In the genomic region with DNA sequence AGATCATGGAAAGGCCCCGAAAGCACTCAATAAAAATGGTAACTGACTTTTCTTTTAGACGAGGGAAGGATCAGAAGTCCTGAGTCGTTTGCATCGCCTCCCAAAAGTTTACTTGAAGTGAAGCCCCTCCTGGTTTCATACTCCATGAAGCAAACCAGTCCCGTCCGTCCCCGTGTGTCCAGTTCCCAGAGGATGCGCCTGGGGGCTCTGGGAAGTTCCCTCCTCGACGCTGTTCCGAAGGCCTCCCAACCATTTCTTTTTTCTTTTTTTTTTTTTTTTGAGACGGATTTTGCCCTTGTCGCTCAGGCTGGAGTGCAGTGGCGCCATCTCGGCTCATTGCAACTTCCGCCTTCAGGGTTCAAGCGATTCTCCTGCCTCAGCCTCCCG, we compare ENCODE assay signal across 8 cellular contexts. TPM values are rescaled to one million over a fixed set of nuclear protein-coding genes. Genes with fewer than 3 reads are reported as not detected.
A peak's percentile ranks its signal among the peaks of the same experiment; 100 is the strongest.
DNase-seq lines count a peak whose midpoint lies in the region; ATAC-seq and TF ChIP-seq lines count a peak whose summit lies in the region.

No MANE protein-coding gene starts in this region.

- DNase-seq in cardiac muscle cell (ENCODE audit: low read depth in 1 of 2, low spot score in 1 of 2), result no peak
- DNase-seq in cardiac septum (ENCODE audit: low spot score), result no peak
- peak in 1 of 3 donors; percentile 40 for DNase-seq in mucosa of descending colon
- DNase-seq in aorta, result no peak

- intact Hi-C loops in cardiac septum (cut with DNase I) (no loop called here), mucosa of descending colon (cut with DNase I, micrococcal nuclease) (no loop called here), aorta (cut with DNase I) (no loop called here)

- no peak for TF ChIP-seq CTCF in cardiac muscle cell (IDR thresholded peaks at IDR 0.05; ENCODE audit: low read depth, low read length)
- no peak for TF ChIP-seq CTCF in mucosa of descending colon (IDR thresholded peaks at IDR 0.05)

- ATAC-seq in mucosa of descending colon (no peak), aorta (ENCODE audit: low FRiP score) (peak; percentile 39), HG03108 (IDR thresholded peaks at IDR 0.05; ENCODE audit: unreplicated experiment) (no peak), HG03045 (IDR thresholded peaks at IDR 0.05; ENCODE audit: unreplicated experiment) (no peak), HG03159 (IDR thresholded peaks at IDR 0.05; ENCODE audit: unreplicated experiment) (no peak)

- H3K27ac ChIP-seq in cardiac muscle cell (peak overlapping the region; percentile 92), cingulate gyrus (ENCODE audit: low read depth, low read length) (peak overlapping the region; percentile 91), aorta (ENCODE audit: low read depth in 1 of 2, low read length in 2 of 2) (peak overlapping the region in 1 of 2 donors; percentile 86)

- 26 to 28% methylated on average over 18 of the region's 18 CpGs for WGBS in aorta, 2 donors

- H3K4me1 ChIP-seq in cardiac muscle cell (ENCODE audit: low read depth), result no peaks in the 10 kb centered on the region
- no peaks in the 10 kb centered on the region for H3K4me1 ChIP-seq in mucosa of descending colon (ENCODE audit: low read depth)
- no peaks in the 10 kb centered on the region for H3K4me1 ChIP-seq in aorta (ENCODE audit: control insufficient read depth in 1 of 2, insufficient read depth in 2 of 2, low read length in 2 of 2)

- H3K9me3 ChIP-seq in cardiac muscle cell (ENCODE audit: low read depth) (no peaks in the 10 kb centered on the region), mucosa of descending colon (no peaks in the 10 kb centered on the region), aorta (ENCODE audit: control insufficient read depth, low read length) (no peaks in the 10 kb centered on the region)

- H3K4me3 ChIP-seq in cardiac muscle cell (peak overlapping the region; percentile 55), mucosa of descending colon (peak overlapping the region; percentile 36), aorta (ENCODE audit: low read length in 2 of 2) (peak overlapping the region; percentile 37 to 53)

- H3K36me3 ChIP-seq in cardiac muscle cell, result peaks cover 12% of the 10 kb centered on the region
- H3K36me3 ChIP-seq in mucosa of descending colon (ENCODE audit: low read depth), result peaks cover 7% of the 10 kb centered on the region
- peaks cover 0 to 1% of the 10 kb centered on the region in 2 donors for H3K36me3 ChIP-seq in aorta (ENCODE audit: control insufficient read depth in 1 of 2, insufficient read depth in 2 of 2, low read length in 1 of 2)

- H3K27me3 ChIP-seq in cardiac muscle cell (no peaks in the 10 kb centered on the region), aorta (ENCODE audit: control insufficient read depth in 1 of 2, insufficient read depth in 2 of 2, low read length in 1 of 2) (no peaks in the 10 kb centered on the region)

RNA-seq across cellular contexts. Expression of a gene that starts 0.7 kb away (rescaled TPM):
- 16.9 and 18.5 TPM in 2 replicates for total RNA-seq in cardiac muscle cell
- 19.5 and 22.0 TPM in 2 replicates for polyA plus RNA-seq in cardiac muscle cell
- 3.4 TPM for total RNA-seq in cardiac septum
- total RNA-seq in mucosa of descending colon, result 1 to 10 TPM; 2.5 to 8.4 (median 3.7) TPM
- 1 to 10 TPM; 4.2 to 8.6 TPM for total RNA-seq in aorta
- 1 to 10 TPM; 6.4 to 7.0 TPM for polyA plus RNA-seq in aorta

RNA-seq across cellular contexts. Expression of a gene that starts 13.3 kb away (rescaled TPM):
- total RNA-seq in cardiac muscle cell (83.5 and 134 TPM in 2 replicates), cardiac septum (71.7 TPM), mucosa of descending colon (10 to 100 TPM; 48.4 to 59.4 (median 54.9) TPM), aorta (10 to 100 TPM; 34.7 to 37.0 TPM)
- polyA plus RNA-seq in cardiac muscle cell (143 and 166 TPM in 2 replicates), aorta (10 to 100 TPM; 78.7 to 81.3 TPM)

RNA-seq across cellular contexts. Expression of a gene that starts 31.8 kb away (rescaled TPM):
- total RNA-seq in cardiac muscle cell (5.8 and 6.0 TPM in 2 replicates), cardiac septum (11.8 TPM), mucosa of descending colon (1 to 10 TPM; 1.4 to 7.7 (median 4.7) TPM), aorta (10 to 100 TPM; 26.7 to 34.7 TPM)
- polyA plus RNA-seq in cardiac muscle cell (3.3 and 4.8 TPM in 2 replicates), aorta (1 to 10 TPM; 2.1 to 5.8 TPM)

RNA-seq across cellular contexts. Expression of a gene that starts 53.2 kb away (rescaled TPM):
- total RNA-seq in cardiac muscle cell (15.9 and 20.6 TPM in 2 replicates), cardiac septum (52.7 TPM), mucosa of descending colon (10 to 100 TPM; 19.5 to 52.9 (median 22.5) TPM), aorta (10 to 100 TPM; 30.1 TPM)
- polyA plus RNA-seq in cardiac muscle cell (70.7 and 75.7 TPM in 2 replicates), aorta (10 to 100 TPM; 39.6 to 57.7 TPM)
